ENCODE assay signal across 23 cellular contexts in genomic region chr14:102668291-102668873, GRCh38.
A peak's percentile ranks its signal among the peaks of the same experiment; 100 is the strongest.
DNase-seq lines count a peak whose midpoint lies in the region; ATAC-seq and TF ChIP-seq lines count a peak whose summit lies in the region.
"Had no signal": no experiment of that assay in that cellular context is flagged by ENCODE, and none has a peak within 500 bp of the region (broad histone marks: within the 10 kb centered on the region; RNA-seq: fewer than 3 reads in every experiment).

No MANE protein-coding gene starts in this region.

- peaks cover 15% of the 10 kb centered on the region for H3K4me1 ChIP-seq in HEK293 (ENCODE audit: control insufficient read depth, insufficient read depth, low read length)

- DNase-seq in NCI-H1436 (lab: John Stamatoyannopoulos, UW) (peak; percentile 15), NCI-H526 treated with DMSO at 0.1 percent for 48 hours (lab: John Stamatoyannopoulos, UW) (peak; percentile 94), left kidney (ENCODE audit: low read depth, low spot score) (peak; percentile 38), SHP77 treated with DMSO at 0.1 percent for 48 hours (lab: John Stamatoyannopoulos, UW) (no peak)
- no peak for DNase-seq in activated naive CD4-positive, alpha-beta T cell treated with Interleukin-2 at 50 U/mL for 16 hours
- DNase-seq: activated CD4-positive, alpha-beta T cell treated with anti-CD3 and anti-CD28 coated beads for 36 hours; activated gamma-delta T cell; activated T-cell treated with anti-CD3 and anti-CD28 coated beads, Interleukin-2, amount 50 U/mL, for 1 hour; body of pancreas; DMS79; GF-D8; hippocampal formation; NCI-H187 treated with DMSO at 0.1 percent for 48 hours; NCI-H524 treated with DMSO at 0.1 percent for 48 hours; stimulated activated CD4-positive, alpha-beta T cell treated with anti-CD3 and anti-CD28 coated beads, Interleukin-12 subunit alpha, Interleukin-12 subunit beta, amount 100 ng/mL, for 4 hours; stimulated activated CD4-positive, alpha-beta T cell treated with anti-CD3 and anti-CD28 coated beads, Interleukin-4, amount 100 ng/mL, for 1 hour; substantia nigra; upper lobe of left lung had no signal

- no peaks in the 10 kb centered on the region; a peak in 1 of 3 replicates for H3K36me3 ChIP-seq in HEK293 (ENCODE audit: control insufficient read depth in 2 of 2, insufficient read depth in 1 of 2, low read length in 2 of 2)
- H3K36me3 ChIP-seq: upper lobe of left lung had no signal

- H3K4me3 ChIP-seq in HEK293 (ENCODE audit: low read depth, low read length), result no peak overlapping the region
- H3K4me3 ChIP-seq: BLaER1 treated with 17β-estradiol and CSF1 and Interleukin-3, amounts not matched to agents 10 nM and 100 nM; body of pancreas; upper lobe of left lung had no signal

- no peak for ATAC-seq in esophagus mucosa
- ATAC-seq: activated CD4-positive, alpha-beta T cell treated with anti-CD3 and anti-CD28 coated beads for 36 hours; body of pancreas; left lobe of liver; sciatic nerve had no signal

- POLR2A ChIA-PET in HEK293 (lab: Yijun Ruan, JAX), result interaction anchor here (0.6 to 1.0 kb wide), 2 partner anchors 74 to 340 kb away, joined by 3 to 5 read pairs; no protein-coding TSS in a partner anchor

- CTCF ChIA-PET in HEK293 (lab: Yijun Ruan, JAX), result no interaction called here

- no peaks in the 10 kb centered on the region for H3K9me3 ChIP-seq in HEK293 (ENCODE audit: control insufficient read depth, insufficient read depth, low read depth, low read length)
- H3K9me3 ChIP-seq: body of pancreas, upper lobe of left lung had no signal

- no peak for TF ChIP-seq CTCF in HEK293 (tag by site-specific recombination; IDR thresholded peaks at IDR 0.05)

- H3K27ac ChIP-seq in HEK293 (ENCODE audit: extremely low read depth, low read depth, low read length), result no peak overlapping the region
- H3K27ac ChIP-seq: BLaER1 treated with 17β-estradiol and CSF1 and Interleukin-3, amounts not matched to agents 10 nM and 100 nM; body of pancreas; upper lobe of left lung had no signal

TF ChIP-seq in HEK293, 187 proteins besides CTCF, POLR2A, EP300 and RAD21:
- TF ChIP-seq ZNF558 (tag by site-specific recombination; IDR thresholded peaks at IDR 0.05) (no peak), ZNF121 (tag by site-specific recombination; IDR thresholded peaks at IDR 0.05) (no peak), ZNF239 (tag by site-specific recombination; IDR thresholded peaks at IDR 0.05) (no peak), OSR2 (tag by site-specific recombination; IDR thresholded peaks at IDR 0.05) (peak; percentile 50; the same call in 1 of the 2 replicates), ZNF791 (tag by site-specific recombination; IDR thresholded peaks at IDR 0.05) (no peak), ZNF677 (tag by site-specific recombination; IDR thresholded peaks at IDR 0.05) (no peak), ZNF280D (tag by site-specific recombination; IDR thresholded peaks at IDR 0.05) (no peak), OVOL3 (tag by site-specific recombination; IDR thresholded peaks at IDR 0.05) (no peak), ZNF37A (tag by site-specific recombination; IDR thresholded peaks at IDR 0.05) (peak; percentile 97), ZBTB17 (tag by site-specific recombination; IDR thresholded peaks at IDR 0.05) (0 out of 2 replicates have a peak, but pooled peaks have one; percentile 30), ZNF366 (tag by site-specific recombination; conservative IDR thresholded peaks at IDR 0.05) (0 out of 2 replicates have a peak, but pooled peaks have one; percentile 6), PRDM4 (tag by site-specific recombination; IDR thresholded peaks at IDR 0.05) (peak; percentile 71; the same call in 1 of the 2 replicates)

Comparison
In these comparisons a context has a peak if more than half of its experiments do, and no peak if none do; other contexts are left out.
1. DNase-seq: peak in NCI-H1436 (single experiment), NCI-H526 treated with DMSO at 0.1 percent for 48 hours (single experiment) and left kidney (single experiment); none in SHP77 treated with DMSO at 0.1 percent for 48 hours (single experiment) and activated naive CD4-positive, alpha-beta T cell treated with Interleukin-2 at 50 U/mL for 16 hours (single experiment).